In genomic region chr2:114797942-114798341, GRCh38 we compare ENCODE assay signal across 22 cellular contexts.
DNase-seq lines count a peak whose midpoint lies in the region; ATAC-seq, FAIRE-seq and TF ChIP-seq lines count a peak whose summit lies in the region.
"Had no signal": no experiment of that assay in that cellular context is flagged by ENCODE, and none has a peak within 500 bp of the region (broad histone marks: within the 10 kb centered on the region; RNA-seq: fewer than 3 reads in every experiment).

No MANE protein-coding gene starts in this region.

- peaks cover 0 to 4% (median 0%) of the 10 kb centered on the region in 3 donors for H3K4me1 ChIP-seq in pancreas
- H3K4me1 ChIP-seq in effector memory CD4-positive, alpha-beta T cell (ENCODE audit: control insufficient read depth, insufficient read depth, low read length, poor library complexity, severe bottlenecking): no peaks in the 10 kb centered on the region
- H3K4me1 ChIP-seq: BE2C, BLaER1, Caco-2 had no signal

- H3K36me3 ChIP-seq in pancreas: no peaks in the 10 kb centered on the region
- H3K36me3 ChIP-seq in effector memory CD4-positive, alpha-beta T cell (ENCODE audit: control insufficient read depth, insufficient read depth, low read length): no peaks in the 10 kb centered on the region
- H3K36me3 ChIP-seq: BE2C, BLaER1 had no signal

- no peak for TF ChIP-seq CTCF in C4-2B (conservative IDR thresholded peaks at IDR 0.05)
- TF ChIP-seq CTCF in pancreas (IDR thresholded peaks at IDR 0.05): no peak

- no peak for FAIRE-seq in pancreas (lab: Jason Lieb, UNC)
- FAIRE-seq: A204.1, D721Med, G401.6, GM12891, GM19239 had no signal

- no peak overlapping the region for H3K4me3 ChIP-seq in pancreas
- no peak overlapping the region for H3K4me3 ChIP-seq in effector memory CD4-positive, alpha-beta T cell (ENCODE audit: insufficient read depth, low read depth, low read length, poor library complexity, severe bottlenecking)
- H3K4me3 ChIP-seq: BLaER1 had no signal

- ATAC-seq in pancreas: peak in 3 of 4 donors; percentile 60 to 88 (median 71)
- ATAC-seq: CD8-positive, alpha-beta T cell had no signal

- intact Hi-C loops in pancreas (cut with DNase I): no loop called here

- DNase-seq in DMS 273 (lab: John Stamatoyannopoulos, UW; ENCODE audit: unreplicated experiment) (peak; percentile 35), DMS 273 treated with DMSO at 0.1 percent for 48 hours (lab: John Stamatoyannopoulos, UW) (no peak), pancreas (peak in 2 of 6 donors; percentile 3 to 25), Ammon's horn (ENCODE audit: low spot score) (no peak)
- no peak for DNase-seq in effector memory CD4-positive, alpha-beta T cell
- DNase-seq: 8988T; AML-193; BE2C; C1 segment of cervical spinal cord; Caco-2; Calu3; CD4-positive, alpha-beta T cell; CD8-positive, alpha-beta T cell; DMS79 treated with DMSO at 0.1 percent for 48 hours; GF-D8 had no signal

- no peaks in the 10 kb centered on the region for H3K27me3 ChIP-seq in pancreas
- H3K27me3 ChIP-seq in effector memory CD4-positive, alpha-beta T cell (replicated peaks; ENCODE audit: control insufficient read depth, insufficient read depth, low read length, poor library complexity, severe bottlenecking): no peaks in the 10 kb centered on the region
- H3K27me3 ChIP-seq: BE2C, BLaER1 had no signal

- H3K27ac ChIP-seq in C4-2B: peak overlapping the region; percentile 60; the same call in 1 of the 2 replicates
- no peak overlapping the region for H3K27ac ChIP-seq in pancreas
- no peak overlapping the region for H3K27ac ChIP-seq in effector memory CD4-positive, alpha-beta T cell (ENCODE audit: insufficient read depth, low read length, poor library complexity, severe bottlenecking)
- H3K27ac ChIP-seq: BLaER1 had no signal

- H3K9me3 ChIP-seq in pancreas: no peaks in the 10 kb centered on the region
- H3K9me3 ChIP-seq in effector memory CD4-positive, alpha-beta T cell (ENCODE audit: control insufficient read depth, low read length): no peaks in the 10 kb centered on the region
- H3K9me3 ChIP-seq: BE2C, BLaER1, Caco-2 had no signal

- WGBS in pancreas, 2 donors: 3 to 7% methylated on average over 2 of the region's 2 CpGs
